ENCODE assay signal across 18 cellular contexts in genomic region chr12:51265024-51265423, GRCh38. TPM values are rescaled to one million over a fixed set of nuclear protein-coding genes. Genes with fewer than 3 reads are reported as not detected.
A peak's percentile ranks its signal among the peaks of the same experiment; 100 is the strongest.
DNase-seq lines count a peak whose midpoint lies in the region; ATAC-seq and TF ChIP-seq lines count a peak whose summit lies in the region.
"Had no signal": no experiment of that assay in that cellular context is flagged by ENCODE, and none has a peak within 500 bp of the region (broad histone marks: within the 10 kb centered on the region; RNA-seq: fewer than 3 reads in every experiment).

No MANE protein-coding gene starts in this region.

- no peak for TF ChIP-seq CTCF in sigmoid colon (IDR thresholded peaks at IDR 0.05)

- intact Hi-C loops in sigmoid colon (cut with DNase I), result loop anchor here (10.0 kb wide), 1 partner anchor 270 kb away; no protein-coding TSS in a partner anchor

- H3K9me3 Mint-ChIP-seq in IgD-negative memory B cell (peaks cover 0 to 4% (median 0%) of the 10 kb centered on the region in 3 donors), naive B cell (peaks cover 0 to 2% (median 0%) of the 10 kb centered on the region in 7 donors)
- H3K9me3 Mint-ChIP-seq: activated naive CD4-positive, alpha-beta T cell treated with anti-CD3 and anti-CD28 coated beads for 36 hours; GM23338 had no signal

- H3K36me3 Mint-ChIP-seq in IgD-negative memory B cell, result peaks cover 11% of the 10 kb centered on the region
- peaks cover 0 to 5% of the 10 kb centered on the region in 2 donors for H3K36me3 Mint-ChIP-seq in naive B cell
- H3K36me3 Mint-ChIP-seq: brain had no signal

- peaks cover 0 to 8% (median 5%) of the 10 kb centered on the region in 4 donors for H3K4me1 ChIP-seq in sigmoid colon
- H3K4me1 ChIP-seq: uterus had no signal

- H3K4me3 Mint-ChIP-seq in IgD-negative memory B cell (peak overlapping the region in 2 of 4 donors; percentile 27 to 39), naive B cell (peak overlapping the region in 1 of 8 donors; percentile 51)
- H3K4me3 Mint-ChIP-seq: activated naive CD4-positive, alpha-beta T cell treated with anti-CD3 and anti-CD28 coated beads for 36 hours; GM23338 had no signal

- no peak overlapping the region for H3K4me3 ChIP-seq in sigmoid colon
- H3K4me3 ChIP-seq: GM23338, uterus had no signal

- ATAC-seq in GM18498 (IDR thresholded peaks at IDR 0.05; ENCODE audit: unreplicated experiment) (peak; percentile 62), GM19463 (IDR thresholded peaks at IDR 0.05; ENCODE audit: unreplicated experiment) (peak; percentile 44), naive B cell (ENCODE audit: low read depth in 2 of 2) (peak; percentile 24 to 40), GM19023 (IDR thresholded peaks at IDR 0.05; ENCODE audit: unreplicated experiment) (no peak)
- ATAC-seq: GM23338 had no signal

- no peaks in the 10 kb centered on the region for H3K27me3 Mint-ChIP-seq in IgD-negative memory B cell
- no peaks in the 10 kb centered on the region for H3K27me3 Mint-ChIP-seq in naive B cell

- no peak for TF ChIP-seq EP300 in sigmoid colon (IDR thresholded peaks at IDR 0.05)

- H3K9me3 ChIP-seq in sigmoid colon, result no peaks in the 10 kb centered on the region
- H3K9me3 ChIP-seq: uterus had no signal

- no peaks in the 10 kb centered on the region for H3K36me3 ChIP-seq in sigmoid colon
- H3K36me3 ChIP-seq: uterus had no signal

- H3K27ac Mint-ChIP-seq in IgD-negative memory B cell (peak overlapping the region in 2 of 3 donors; percentile 12 to 61), naive B cell (no peak overlapping the region)
- H3K27ac Mint-ChIP-seq: activated naive CD4-positive, alpha-beta T cell treated with anti-CD3 and anti-CD28 coated beads for 36 hours; brain; GM23338 had no signal

- DNase-seq in naive B cell (no peak), NCI-H510A treated with DMSO at 0.1 percent for 48 hours (lab: John Stamatoyannopoulos, UW) (no peak), sigmoid colon (no peak)
- DNase-seq: activated CD8-positive, alpha-beta memory T cell treated with anti-CD3 and anti-CD28 coated beads for 24 hours; activated naive CD4-positive, alpha-beta T cell treated with anti-CD3 and anti-CD28 coated beads for 36 hours; DMS53; hypothalamus; NCI-H1436; NCI-H446; SIG-M5; uterus had no signal

- peaks cover 0 to 6% (median 0%) of the 10 kb centered on the region in 3 donors for H3K27me3 ChIP-seq in sigmoid colon
- H3K27me3 ChIP-seq: uterus had no signal

- H3K27ac ChIP-seq in sigmoid colon, result no peak overlapping the region
- H3K27ac ChIP-seq: uterus had no signal

- TF ChIP-seq POLR2A in sigmoid colon (IDR thresholded peaks at IDR 0.05), result no peak

- H3K4me1 Mint-ChIP-seq in IgD-negative memory B cell, result peaks cover 27 to 30% (median 27%) of the 10 kb centered on the region in 3 donors
- peaks cover 33 to 37% (median 36%) of the 10 kb centered on the region in 3 donors for H3K4me1 Mint-ChIP-seq in naive B cell
- H3K4me1 Mint-ChIP-seq: brain had no signal

RNA-seq across cellular contexts. Expression of gene SMAGP, which starts 5.2 kb away (rescaled TPM):
- 82.1 TPM for polyA plus RNA-seq in IgD-negative memory B cell
- 10 to 100 TPM; 26.8 to 55.3 (median 41.1) TPM for polyA plus RNA-seq in naive B cell (ENCODE audit: low read depth in 6 of 6)
- 1 to 10 TPM; 1.9 to 5.3 (median 3.4) TPM for total RNA-seq in sigmoid colon
- polyA plus RNA-seq in sigmoid colon, result 10 to 100 TPM; 78.8 to 81.7 (median 81.1) TPM

RNA-seq across cellular contexts. Expression of gene DAZAP2, which starts 26.4 kb away (rescaled TPM):
- polyA plus RNA-seq in IgD-negative memory B cell, result 1,104 TPM
- 1,000 to 10,000 TPM; 1,454 to 3,149 (median 1,632) TPM for polyA plus RNA-seq in naive B cell (ENCODE audit: low read depth in 6 of 6)
- 100 to 1,000 TPM; 107 to 265 (median 191) TPM for total RNA-seq in sigmoid colon
- 100 to 1,000 TPM; 428 to 701 (median 638) TPM for polyA plus RNA-seq in sigmoid colon

RNA-seq across cellular contexts. Expression of gene POU6F1, which starts 47.2 kb away (rescaled TPM):
- polyA plus RNA-seq in IgD-negative memory B cell (3.2 TPM), naive B cell (ENCODE audit: low read depth in 6 of 6) (1 to 10 TPM in 5 of 6 donors, not detected in 1; 1.1 to 3.4 (median 1.7) TPM), sigmoid colon (1 to 10 TPM; 1.2 to 4.5 (median 1.6) TPM)
- 10 to 100 TPM in 1 of 4 donors, 1 to 10 TPM in 3; 5.8 to 15.8 (median 8.5) TPM for total RNA-seq in sigmoid colon

RNA-seq across cellular contexts. Expression of gene BIN2, which starts 59.0 kb away (rescaled TPM):
- polyA plus RNA-seq in IgD-negative memory B cell (93.8 TPM), naive B cell (ENCODE audit: low read depth in 6 of 6) (100 to 1,000 TPM in 2 of 6 donors, 10 to 100 TPM in 4; 74.2 to 140 (median 86.5) TPM), sigmoid colon (10 to 100 TPM in 2 of 3 donors, 1 to 10 TPM in 1; 7.4 to 21.2 (median 10.8) TPM)
- total RNA-seq in sigmoid colon, result 1 to 10 TPM; 2.3 to 4.2 (median 2.9) TPM
- total RNA-seq: GM23338 had no signal
- polyA plus RNA-seq: BJ, GM23338 had no signal

Comparison
In these comparisons a context has a peak if more than half of its experiments do, and no peak if none do; other contexts are left out.
1. H3K27ac Mint-ChIP-seq: peak in IgD-negative memory B cell (2 of 3); none in naive B cell (0 of 6).